In genomic region chr2:177688844-177689243, GRCh38 we compare ENCODE assay signal across 22 cellular contexts.
"Had no signal": no experiment of that assay in that cellular context is flagged by ENCODE, and none has a peak within 500 bp of the region (broad histone marks: within the 10 kb centered on the region; RNA-seq: fewer than 3 reads in every experiment).

No MANE protein-coding gene starts in this region.

- H3K27ac ChIP-seq: HL-60, SJSA1, SK-N-MC had no signal

- H3K9me3 ChIP-seq: SJSA1 had no signal

- H3K36me3 ChIP-seq: SJSA1 had no signal

- DNase-seq: Karpas-422, MM.1S, NCI-H1092 treated with DMSO at 0.1 percent for 48 hours, NCI-H1436, NCI-H187, NCI-H2029, NCI-H2081 treated with DMSO at 0.1 percent for 48 hours, NCI-H2171, NCI-H226, NCI-H446, NCI-H510A, NCI-H524 treated with DMSO at 0.1 percent for 48 hours, NCI-H69, NCI-H774, Right ventricle myocardium superior, RPMI8226, SIG-M5 had no signal

- FAIRE-seq: HTR-8/SVneo, RCC 7860 had no signal

- H3K4me3 ChIP-seq: SJSA1, SK-N-MC had no signal

- H3K4me1 ChIP-seq: SJSA1 had no signal

- H3K27me3 ChIP-seq: SJSA1 had no signal
